ENCODE assay signal across 1 cellular context in genomic region chr14:50769893-50770500, GRCh38.
TF ChIP-seq lines count a peak whose summit lies in the region.

No MANE protein-coding gene starts in this region.

TF ChIP-seq in GM23338, 12 proteins besides CTCF, POLR2A, EP300 and RAD21 (continued from another document):
- TF ChIP-seq JUNB (IDR thresholded peaks at IDR 0.05; ENCODE audit: unreplicated experiment) = no peak
- TF ChIP-seq REST (IDR thresholded peaks at IDR 0.05; ENCODE audit: unreplicated experiment) = no peak
- no peak for TF ChIP-seq NANOG (IDR thresholded peaks at IDR 0.05; ENCODE audit: borderline replicate concordance)
